Comparison of ENCODE assay signal across 17 cellular contexts in genomic region chr15:70447081-70447480, GRCh38.
"Had no signal": no experiment of that assay in that cellular context is flagged by ENCODE, and none has a peak within 500 bp of the region (broad histone marks: within the 10 kb centered on the region; RNA-seq: fewer than 3 reads in every experiment).

No MANE protein-coding gene starts in this region.

- H3K9me3 ChIP-seq: breast epithelium, gastroesophageal sphincter, heart left ventricle, left lung, ovary, psoas muscle, suprapubic skin, transverse colon, uterus had no signal

- ATAC-seq: gastroesophageal sphincter, psoas muscle had no signal

- H3K4me3 Mint-ChIP-seq: activated B cell treated with CpG ODN at 0.5 μM for 24 hours; activated T-helper 1 cell treated with anti-CD3 and anti-CD28 coated beads, Interleukin-12 subunit alpha, Interleukin-12 subunit beta, Interleukin-2, Interleukin-4 antibody, amounts not matched to agents 30 ng/mL and 10 ng/mL and 1 ng/mL, durations not matched to agents 14 hours and 24 hours and 36 hours; mesothelial cell of epicardium; stimulated activated naive CD8-positive, alpha-beta T cell treated with anti-CD3 and anti-CD28 coated beads, Interleukin-15, Interleukin-2, amounts not matched to agents 100 ng/mL and 50 ng/mL, for 24 hours had no signal

- DNase-seq: activated B cell treated with CpG ODN at 0.5 μM for 24 hours; activated CD4-positive, alpha-beta T cell treated with anti-CD3 and anti-CD28 coated beads for 4 hours; activated naive CD4-positive, alpha-beta T cell treated with Interleukin-2 at 50 U/mL for 16 hours; ovary; psoas muscle; right cardiac atrium; uterus had no signal

- H3K4me1 ChIP-seq: breast epithelium, psoas muscle, suprapubic skin, uterus had no signal

- H3K4me3 ChIP-seq: coronary artery, gastroesophageal sphincter, heart left ventricle, left lung, ovary, psoas muscle, suprapubic skin, transverse colon, uterus had no signal

- H3K36me3 ChIP-seq: breast epithelium, gastroesophageal sphincter, heart left ventricle, left lung, ovary, suprapubic skin, transverse colon, uterus had no signal

- H3K9me3 Mint-ChIP-seq: activated B cell treated with CpG ODN at 0.5 μM for 24 hours; activated T-helper 1 cell treated with anti-CD3 and anti-CD28 coated beads, Interleukin-12 subunit alpha, Interleukin-12 subunit beta, Interleukin-2, Interleukin-4 antibody, amounts not matched to agents 30 ng/mL and 10 ng/mL and 1 ng/mL, durations not matched to agents 14 hours and 24 hours and 36 hours; mesothelial cell of epicardium; stimulated activated naive CD8-positive, alpha-beta T cell treated with anti-CD3 and anti-CD28 coated beads, Interleukin-15, Interleukin-2, amounts not matched to agents 100 ng/mL and 50 ng/mL, for 24 hours had no signal

- H3K27ac ChIP-seq: coronary artery, gastroesophageal sphincter, heart left ventricle, left lung, ovary, psoas muscle, suprapubic skin, transverse colon, uterus had no signal

- H3K27me3 ChIP-seq: breast epithelium, ovary, uterus had no signal

- H3K27ac Mint-ChIP-seq: activated B cell treated with CpG ODN at 0.5 μM for 24 hours; activated T-helper 1 cell treated with anti-CD3 and anti-CD28 coated beads, Interleukin-12 subunit alpha, Interleukin-12 subunit beta, Interleukin-2, Interleukin-4 antibody, amounts not matched to agents 30 ng/mL and 10 ng/mL and 1 ng/mL, durations not matched to agents 14 hours and 24 hours and 36 hours; stimulated activated naive CD8-positive, alpha-beta T cell treated with anti-CD3 and anti-CD28 coated beads, Interleukin-15, Interleukin-2, amounts not matched to agents 100 ng/mL and 50 ng/mL, for 24 hours had no signal

- H3K36me3 Mint-ChIP-seq: mesothelial cell of epicardium had no signal
